In the genomic region with DNA sequence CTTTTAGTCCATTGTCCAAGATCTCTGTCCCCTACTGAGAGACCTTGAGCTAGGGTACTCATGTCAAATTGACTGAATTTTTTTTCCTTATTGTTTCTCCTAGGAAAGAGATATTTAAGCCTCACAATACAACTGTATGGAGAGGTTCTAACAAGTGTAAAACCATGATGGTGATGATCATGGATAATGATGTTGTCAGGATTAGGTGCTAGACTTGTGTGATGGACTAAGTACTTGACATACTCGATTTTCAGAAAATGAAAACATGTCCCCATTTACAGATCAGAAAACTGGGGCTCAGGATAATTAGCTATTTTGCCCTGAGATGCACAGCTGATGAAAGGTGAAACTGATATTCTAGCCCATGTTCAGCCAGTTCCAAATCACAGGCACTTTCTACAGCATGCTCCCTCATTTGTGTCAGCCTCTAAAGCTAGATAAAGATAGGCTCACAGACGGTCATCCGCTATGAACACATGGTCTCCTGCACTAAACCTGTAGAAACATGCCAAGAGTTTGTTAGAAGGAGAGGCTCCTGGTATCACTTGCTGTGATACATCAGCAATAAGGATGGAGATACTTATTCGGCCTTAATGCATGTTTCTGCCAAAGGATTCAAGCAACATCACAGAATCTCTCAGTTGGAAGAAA, we compare ENCODE assay signal across 12 cellular contexts.
DNase-seq lines count a peak whose midpoint lies in the region; ATAC-seq and TF ChIP-seq lines count a peak whose summit lies in the region.
"Had no signal": no experiment of that assay in that cellular context is flagged by ENCODE, and none has a peak within 500 bp of the region (broad histone marks: within the 10 kb centered on the region; RNA-seq: fewer than 3 reads in every experiment).

No MANE protein-coding gene starts in this region.

- intact Hi-C loops in CD4-positive, alpha-beta T cell (cut with DNase I, micrococcal nuclease): no loop called here
- intact Hi-C loops in colonic mucosa (cut with DNase I): no loop called here
- intact Hi-C loops in PC-3 (cut with micrococcal nuclease): no loop called here

- H3K4me3 Mint-ChIP-seq in CD4-positive, alpha-beta T cell: peak overlapping the region; percentile 83
- no peak overlapping the region for H3K4me3 Mint-ChIP-seq in osteocyte (ENCODE audit: unreplicated experiment)
- H3K4me3 Mint-ChIP-seq: type B pancreatic cell had no signal

- CTCF ChIA-PET in CD4-positive, alpha-beta T cell (lab: Charles Lee): interaction anchor here (1.6 to 1.7 kb wide), 2 partner anchors 68 kb away, joined by 4 to 6 read pairs; a partner anchor contains a TSS
- CTCF ChIA-PET in PC-3 (lab: Charles Lee): no interaction called here

- no peaks in the 10 kb centered on the region for H3K9me3 ChIP-seq in CD4-positive, alpha-beta T cell (ENCODE audit: control insufficient read depth, low read length)
- no peaks in the 10 kb centered on the region for H3K9me3 ChIP-seq in KOPT-K1 (ENCODE audit: insufficient read depth, low read length, poor library complexity, severe bottlenecking)
- H3K9me3 ChIP-seq in colonic mucosa: no peaks in the 10 kb centered on the region
- no peaks in the 10 kb centered on the region for H3K9me3 ChIP-seq in PC-3 (ENCODE audit: low read length)

- no TSS peak for BruUV-seq in PC-3 (replicated peaks; lab: Mats Ljungman, UMichigan)

- H3K9ac ChIP-seq in colonic mucosa (ENCODE audit: low read depth in 2 of 2, low read length in 2 of 2) (no peak overlapping the region), PC-3 (ENCODE audit: low read length) (no peak overlapping the region)

- no peaks in the 10 kb centered on the region for H3K27me3 ChIP-seq in CD4-positive, alpha-beta T cell (ENCODE audit: control insufficient read depth, insufficient read depth, low read length)
- H3K27me3 ChIP-seq in colonic mucosa (no peaks in the 10 kb centered on the region), PC-3 (ENCODE audit: low read length) (no peaks in the 10 kb centered on the region)

- peaks cover 56% of the 10 kb centered on the region for H3K4me1 Mint-ChIP-seq in CD4-positive, alpha-beta T cell (ENCODE audit: low read depth)
- H3K4me1 Mint-ChIP-seq in osteocyte (ENCODE audit: unreplicated experiment): peaks cover 72% of the 10 kb centered on the region

- H3K4me1 ChIP-seq in colonic mucosa (peaks cover 21% of the 10 kb centered on the region), PC-3 (ENCODE audit: insufficient read depth, low read length) (peaks cover 32% of the 10 kb centered on the region)

- no peak overlapping the region for H2AFZ ChIP-seq in PC-3 (ENCODE audit: low read length)

- DNase-seq in CD4-positive, alpha-beta T cell: no peak
- DNase-seq in colonic mucosa: no peak
- DNase-seq in osteocyte (ENCODE audit: extremely low spot score, unreplicated experiment): no peak
- no peak for DNase-seq in PC-3
- no peak for DNase-seq in COR-L47 (lab: John Stamatoyannopoulos, UW)
- no peak for DNase-seq in glomerular visceral epithelial cell (ENCODE audit: extremely low spot score)
- DNase-seq in RKO (ENCODE audit: low spot score): no peak
- DNase-seq: activated gamma-delta T cell treated with Interleukin-2 at 50 U/mL for 16 hours had no signal

- peak overlapping the region; percentile 61 for H3K27ac ChIP-seq in CD4-positive, alpha-beta T cell (ENCODE audit: low read depth, low read length)
- H3K27ac ChIP-seq in KOPT-K1 (ENCODE audit: low read depth, low read length, poor library complexity, severe bottlenecking): peak overlapping the region; percentile 44
- H3K27ac ChIP-seq in colonic mucosa: peak overlapping the region; percentile 68
- H3K27ac ChIP-seq in PC-3 (ENCODE audit: low read length): no peak overlapping the region

- ATAC-seq in CD4-positive, alpha-beta T cell (ENCODE audit: poor library complexity): no peak
- ATAC-seq in PC-3: no peak
- ATAC-seq: esophagus mucosa, left lobe of liver had no signal

- no peak overlapping the region for H3K4me3 ChIP-seq in colonic mucosa
- no peak overlapping the region for H3K4me3 ChIP-seq in PC-3 (ENCODE audit: low read length)

- peak overlapping the region; percentile 86 for H3K27ac Mint-ChIP-seq in CD4-positive, alpha-beta T cell
- H3K27ac Mint-ChIP-seq in osteocyte (ENCODE audit: unreplicated experiment): peak overlapping the region; percentile 91

- H4K20me1 ChIP-seq in PC-3 (ENCODE audit: low read length): no peaks in the 10 kb centered on the region

- no peak for TF ChIP-seq CTCF in CD4-positive, alpha-beta T cell (IDR thresholded peaks at IDR 0.05)
- TF ChIP-seq CTCF in colonic mucosa (IDR thresholded peaks at IDR 0.05): no peak
- no peak for TF ChIP-seq CTCF in osteocyte (IDR thresholded peaks at IDR 0.05)
- TF ChIP-seq CTCF in PC-3 (conservative IDR thresholded peaks at IDR 0.05; ENCODE audit: low read depth, low read length): no peak

- H3K79me2 ChIP-seq in PC-3 (ENCODE audit: low read length): 0 out of 2 replicates have a peak, but pooled peaks cover 12% of the 10 kb centered on the region

- H3F3A ChIP-seq in PC-3 (ENCODE audit: low read length, unreplicated experiment): no peaks in the 10 kb centered on the region

- no peaks in the 10 kb centered on the region for H3K9me2 ChIP-seq in PC-3 (replicated peaks; ENCODE audit: low read length)

- H3K4me2 ChIP-seq in PC-3 (ENCODE audit: low read length): no peak overlapping the region

- H3K9me3 Mint-ChIP-seq in CD4-positive, alpha-beta T cell: no peaks in the 10 kb centered on the region
- no peaks in the 10 kb centered on the region for H3K9me3 Mint-ChIP-seq in osteocyte (ENCODE audit: unreplicated experiment)

- peaks cover 19% of the 10 kb centered on the region for H3K36me3 Mint-ChIP-seq in CD4-positive, alpha-beta T cell (ENCODE audit: low read depth)
- H3K36me3 Mint-ChIP-seq in osteocyte (ENCODE audit: unreplicated experiment): no peaks in the 10 kb centered on the region

- POLR2A ChIA-PET in CD4-positive, alpha-beta T cell (lab: Charles Lee): interaction anchor here (5.1 kb wide), 1 partner anchor 66 kb away, joined by 35 read pairs; a partner anchor contains a TSS
- POLR2A ChIA-PET in PC-3 (lab: Charles Lee; ENCODE audit: unreplicated experiment): no interaction called here

- H3K36me3 ChIP-seq in KOPT-K1 (ENCODE audit: insufficient read depth, low read length) (no peaks in the 10 kb centered on the region), colonic mucosa (no peaks in the 10 kb centered on the region), PC-3 (ENCODE audit: low read depth, low read length) (no peaks in the 10 kb centered on the region)

- H3K27me3 Mint-ChIP-seq in CD4-positive, alpha-beta T cell: no peaks in the 10 kb centered on the region
- H3K27me3 Mint-ChIP-seq in osteocyte (ENCODE audit: unreplicated experiment): no peaks in the 10 kb centered on the region
- H3K27me3 Mint-ChIP-seq: type B pancreatic cell had no signal
